ENCODE assay signal across 21 cellular contexts in genomic region chr6:87858440-87858839, GRCh38.
DNase-seq lines count a peak whose midpoint lies in the region; ATAC-seq and TF ChIP-seq lines count a peak whose summit lies in the region.
"Had no signal": no experiment of that assay in that cellular context is flagged by ENCODE, and none has a peak within 500 bp of the region (broad histone marks: within the 10 kb centered on the region; RNA-seq: fewer than 3 reads in every experiment).

No MANE protein-coding gene starts in this region.

- no TSS peak for BruUV-seq in OCI-LY7 (replicated peaks; lab: Mats Ljungman, UMichigan)

- H3K79me2 ChIP-seq in OCI-LY7 (ENCODE audit: insufficient read depth, low read depth, low read length), result no peaks in the 10 kb centered on the region

- ATAC-seq in HG03469 (IDR thresholded peaks at IDR 0.05; ENCODE audit: unreplicated experiment), result no peak
- ATAC-seq: K562, Panc1 had no signal

- POLR2A ChIA-PET in OCI-LY7 (lab: Charles Lee), result no interaction called here

- CTCF ChIA-PET in OCI-LY7 (lab: Charles Lee; ENCODE audit: unreplicated experiment), result no interaction called here

- TF ChIP-seq CTCF in OCI-LY7 (conservative IDR thresholded peaks at IDR 0.05; ENCODE audit: low read length), result no peak
- no peak for TF ChIP-seq CTCF in choroid plexus epithelial cell (conservative IDR thresholded peaks at IDR 0.05; ENCODE audit: low read depth, low read length)

- H3K4me2 ChIP-seq in OCI-LY7 (ENCODE audit: low read length), result no peak overlapping the region
- H3K4me2 ChIP-seq: BLaER1 treated with 17β-estradiol and CSF1 and Interleukin-3, amounts not matched to agents 10 nM and 100 nM had no signal

- H3K4me3 ChIP-seq in OCI-LY7 (ENCODE audit: low read depth, low read length, poor library complexity, severe bottlenecking) (no peak overlapping the region), choroid plexus epithelial cell (ENCODE audit: low read depth, low read length) (no peak overlapping the region)
- H3K4me3 ChIP-seq: BLaER1 treated with 17β-estradiol and CSF1 and Interleukin-3, amounts not matched to agents 10 nM and 100 nM; K562; SK-N-MC had no signal

- 0 out of 2 replicates have a peak overlapping the region, but pooled peaks have one; percentile 7 for H2AFZ ChIP-seq in OCI-LY7 (ENCODE audit: low read length)

- DNase-seq in GM03348 (ENCODE audit: low spot score) (peak; percentile 13), OCI-LY7 (ENCODE audit: low spot score) (no peak), choroid plexus epithelial cell (ENCODE audit: low read depth) (peak; percentile 58), putamen (ENCODE audit: low spot score) (peak; percentile 15), germinal center (ENCODE audit: low spot score) (no peak)
- DNase-seq in activated CD4-positive, CD25-positive, alpha-beta regulatory T cell treated with anti-CD3 and anti-CD28 coated beads, Interleukin-2, amount 50 U/mL, for 72 hours, result no peak
- DNase-seq: AML-193; CD4-positive, alpha-beta T cell; H7; Kasumi-1; MV-4-11; NCI-H1105 treated with DMSO at 0.1 percent for 48 hours; NCI-H2029; NCI-H526 treated with DMSO at 0.1 percent for 48 hours; SIG-M5 had no signal

- peaks cover 26% of the 10 kb centered on the region for H3K9me3 ChIP-seq in OCI-LY7 (ENCODE audit: low read length)

- H3K9me2 ChIP-seq in OCI-LY7 (ENCODE audit: insufficient read depth, low read length), result no peaks in the 10 kb centered on the region

- intact Hi-C loops in OCI-LY7 (cut with micrococcal nuclease; ENCODE audit: unreplicated experiment), result no loop called here

- no peaks in the 10 kb centered on the region for H4K20me1 ChIP-seq in OCI-LY7 (ENCODE audit: insufficient read depth, low read length)
- H4K20me1 ChIP-seq: BLaER1 treated with 17β-estradiol and CSF1 and Interleukin-3, amounts not matched to agents 10 nM and 100 nM had no signal

- H3K27ac ChIP-seq in OCI-LY7 (ENCODE audit: low read depth, low read length, poor library complexity, severe bottlenecking), result no peak overlapping the region
- H3K27ac ChIP-seq: BLaER1 treated with 17β-estradiol and CSF1 and Interleukin-3, amounts not matched to agents 10 nM and 100 nM; RWPE1; SK-N-MC had no signal

- peaks cover 4% of the 10 kb centered on the region for H3K4me1 ChIP-seq in OCI-LY7 (ENCODE audit: insufficient read depth, low read length, poor library complexity, severe bottlenecking)
- H3K4me1 ChIP-seq: BLaER1 treated with 17β-estradiol and CSF1 and Interleukin-3, amounts not matched to agents 10 nM and 100 nM had no signal

- peaks cover 6% of the 10 kb centered on the region; the same call in 1 of the 2 replicates for H3K36me3 ChIP-seq in OCI-LY7 (ENCODE audit: insufficient read depth, low read length)
- H3K36me3 ChIP-seq: BLaER1 treated with 17β-estradiol and CSF1 and Interleukin-3, amounts not matched to agents 10 nM and 100 nM had no signal

Comparison
In these comparisons a context has a peak if more than half of its experiments do, and no peak if none do; other contexts are left out.
1. DNase-seq: peak in GM03348 (single experiment), choroid plexus epithelial cell (single experiment) and putamen (single experiment); none in OCI-LY7 (single experiment), activated CD4-positive, CD25-positive, alpha-beta regulatory T cell treated with anti-CD3 and anti-CD28 coated beads, Interleukin-2, amount 50 U/mL, for 72 hours (single experiment) and germinal center (single experiment).